ENCODE assay signal across 11 cellular contexts in genomic region chr1:236465231-236465958, GRCh38. TPM values are rescaled to one million over a fixed set of nuclear protein-coding genes. Genes with fewer than 3 reads are reported as not detected.
DNase-seq lines count a peak whose midpoint lies in the region; ATAC-seq, FAIRE-seq and TF ChIP-seq lines count a peak whose summit lies in the region.
"Had no signal": no experiment of that assay in that cellular context is flagged by ENCODE, and none has a peak within 500 bp of the region (broad histone marks: within the 10 kb centered on the region; RNA-seq: fewer than 3 reads in every experiment).

No MANE protein-coding gene starts in this region.

- H3K27ac Mint-ChIP-seq in activated T-helper 17 cell treated with anti-CD3 and anti-CD28 coated beads, Interleukin-2, amount 50 U/mL, for 72 hours, result peak overlapping the region; percentile 47

- H3K4me1 Mint-ChIP-seq in activated T-helper 17 cell treated with anti-CD3 and anti-CD28 coated beads, Interleukin-2, amount 50 U/mL, for 72 hours, result peaks cover 28% of the 10 kb centered on the region

- no peak for TF ChIP-seq POLR2A in GM12891 (IDR thresholded peaks at IDR 0.05; ENCODE audit: low read depth, low read length)

- peak overlapping the region; percentile 40 for H3K4me3 Mint-ChIP-seq in activated T-helper 17 cell treated with anti-CD3 and anti-CD28 coated beads, Interleukin-2, amount 50 U/mL, for 72 hours

- peaks cover 8% of the 10 kb centered on the region for H3K27me3 Mint-ChIP-seq in activated T-helper 17 cell treated with anti-CD3 and anti-CD28 coated beads, Interleukin-2, amount 50 U/mL, for 72 hours

- peak; percentile 43 for ATAC-seq in GM19455 (IDR thresholded peaks at IDR 0.05; ENCODE audit: unreplicated experiment)
- peak; percentile 13 for ATAC-seq in HG03039 (IDR thresholded peaks at IDR 0.05; ENCODE audit: unreplicated experiment)
- no peak for ATAC-seq in activated T-helper 17 cell treated with anti-CD3 and anti-CD28 coated beads, Interleukin-2, amount 50 U/mL, for 72 hours (replicated peaks)
- no peak for ATAC-seq in stimulated activated naive CD8-positive, alpha-beta T cell treated with anti-CD3 and anti-CD28 coated beads, Interleukin-15, Interleukin-2, amounts not matched to agents 100 U/mL and 50 U/mL, for 24 hours
- ATAC-seq: Right ventricle myocardium inferior had no signal

- peaks cover 29% of the 10 kb centered on the region for H3K36me3 Mint-ChIP-seq in activated T-helper 17 cell treated with anti-CD3 and anti-CD28 coated beads, Interleukin-2, amount 50 U/mL, for 72 hours (ENCODE audit: low read depth)

- DNase-seq in GM12891 (ENCODE audit: insufficient read length, low spot score) (no peak), NCI-H2171 treated with DMSO at 0.1 percent for 48 hours (lab: John Stamatoyannopoulos, UW) (no peak), NOMO-1 treated with dmso at 0.1 percent for 144 hours (lab: John Stamatoyannopoulos, UW; ENCODE audit: unreplicated experiment) (no peak), T-helper 2 cell (no peak)
- no peak for DNase-seq in stimulated activated naive CD8-positive, alpha-beta T cell treated with anti-CD3 and anti-CD28 coated beads, Interleukin-15, Interleukin-2, amounts not matched to agents 100 U/mL and 50 U/mL, for 24 hours
- DNase-seq: kidney glomerular epithelial cell, posterior cingulate gyrus had no signal

- FAIRE-seq in GM12891 (lab: Jason Lieb, UNC), result peak; percentile 28

- no peaks in the 10 kb centered on the region for H3K9me3 Mint-ChIP-seq in activated T-helper 17 cell treated with anti-CD3 and anti-CD28 coated beads, Interleukin-2, amount 50 U/mL, for 72 hours

TF ChIP-seq in GM12891, 5 proteins besides CTCF, POLR2A, EP300 and RAD21:
- TF ChIP-seq POLR2AphosphoS5 (IDR thresholded peaks at IDR 0.05; ENCODE audit: low read depth, low read length) (no peak), POU2F2 (IDR thresholded peaks at IDR 0.05; ENCODE audit: low read depth, low read length) (no peak), SPI1 (IDR thresholded peaks at IDR 0.05; ENCODE audit: low read depth, low read length) (no peak), TAF1 (IDR thresholded peaks at IDR 0.05; ENCODE audit: low read depth, low read length) (no peak), PAX5 (IDR thresholded peaks at IDR 0.05; ENCODE audit: insufficient read depth, low read length, severe bottlenecking) (no peak)

RNA-seq across cellular contexts. Expression of gene LGALS8, which starts 58.4 kb away (rescaled TPM):
- polyA plus RNA-seq in GM12891 (2012; ENCODE audit: low read depth, missing spikeins), result 32.8 TPM
- total RNA-seq in activated T-helper 17 cell treated with anti-CD3 and anti-CD28 coated beads, Interleukin-2, amount 50 U/mL, for 72 hours, result 100 to 1,000 TPM; 114 to 253 TPM

Comparison
In these comparisons a context has a peak if more than half of its experiments do, and no peak if none do; other contexts are left out.
1. ATAC-seq: peak in GM19455 (single experiment) and HG03039 (single experiment); none in activated T-helper 17 cell treated with anti-CD3 and anti-CD28 coated beads, Interleukin-2, amount 50 U/mL, for 72 hours (single experiment) and stimulated activated naive CD8-positive, alpha-beta T cell treated with anti-CD3 and anti-CD28 coated beads, Interleukin-15, Interleukin-2, amounts not matched to agents 100 U/mL and 50 U/mL, for 24 hours (single experiment).